8 cellular contexts compared by ENCODE assay signal in genomic region chr5:138542956-138543729, GRCh38. TPM values are rescaled to one million over a fixed set of nuclear protein-coding genes. Genes with fewer than 3 reads are reported as not detected.
A peak's percentile ranks its signal among the peaks of the same experiment; 100 is the strongest.
DNase-seq lines count a peak whose midpoint lies in the region; ATAC-seq and TF ChIP-seq lines count a peak whose summit lies in the region.

Gene ETF1, minus strand, starts transcription at chr5:138543236. Its CDS starts 318 bp downstream, at chr5:138542918.

- ATAC-seq in HG02798 (IDR thresholded peaks at IDR 0.05; ENCODE audit: poor library complexity, unreplicated experiment) (peak; percentile 96), Right ventricle myocardium superior (ENCODE audit: poor library complexity) (peak; percentile 94)

- H3K9ac ChIP-seq in adipocyte (ENCODE audit: low read length) (peak within 1 kb of the TSS; percentile 99), parathyroid adenoma (peak within 1 kb of the TSS; percentile 90)

- H3K36me3 ChIP-seq in adipocyte (ENCODE audit: control insufficient read depth, insufficient read depth, low read length, severe bottlenecking) (peaks cover 19% of the 10 kb centered on the region), parathyroid adenoma (ENCODE audit: control insufficient read depth, insufficient read depth, low read length) (no peaks in the 10 kb centered on the region), tibial nerve (no peaks in the 10 kb centered on the region)

- no peak for TF ChIP-seq CTCF in GM12875 (IDR thresholded peaks at IDR 0.05; ENCODE audit: borderline replicate concordance, insufficient read depth, low read depth, low read length)
- no peak for TF ChIP-seq CTCF in parathyroid adenoma (IDR thresholded peaks at IDR 0.05)
- peak in 2 of 5 experiments; percentile 52 to 56 for TF ChIP-seq CTCF in tibial nerve (IDR thresholded peaks at IDR 0.05)

- no peaks in the 10 kb centered on the region for H3K27me3 ChIP-seq in adipocyte (replicated peaks; ENCODE audit: control insufficient read depth, insufficient read depth, low read length)
- no peaks in the 10 kb centered on the region for H3K27me3 ChIP-seq in parathyroid adenoma (ENCODE audit: control insufficient read depth, insufficient read depth, low read length)
- H3K27me3 ChIP-seq in tibial nerve: no peaks in the 10 kb centered on the region

- H3K79me2 ChIP-seq in parathyroid adenoma: peaks cover 69% of the 10 kb centered on the region

- 0% methylated on average over 26 to 63 of the region's 70 CpGs for WGBS in tibial nerve, 2 donors

- DNase-seq in NCI-H1436 (lab: John Stamatoyannopoulos, UW) (peak; percentile 99), T follicular helper cell (ENCODE audit: low read depth) (peak; percentile 100), adipocyte (ENCODE audit: low read depth) (peak; percentile 100), Right ventricle myocardium superior (peak; percentile 100), tibial nerve (ENCODE audit: low spot score in 2 of 2) (peak; percentile 100)

- peak; percentile 99 for TF ChIP-seq POLR2A in tibial nerve (IDR thresholded peaks at IDR 0.05)

- H3K9me3 ChIP-seq in adipocyte (ENCODE audit: control insufficient read depth, low read length): no peaks in the 10 kb centered on the region
- no peaks in the 10 kb centered on the region for H3K9me3 ChIP-seq in parathyroid adenoma (ENCODE audit: control insufficient read depth, low read length)
- H3K9me3 ChIP-seq in tibial nerve: no peaks in the 10 kb centered on the region

- TF ChIP-seq EP300 in tibial nerve (IDR thresholded peaks at IDR 0.05): peak; percentile 98 to 100

- intact Hi-C loops in Right ventricle myocardium superior (cut with DNase I): no loop called here

- H3K4me1 ChIP-seq in adipocyte (ENCODE audit: control insufficient read depth, insufficient read depth, low read length) (peaks cover 57% of the 10 kb centered on the region), parathyroid adenoma (peaks cover 4% of the 10 kb centered on the region), tibial nerve (peaks cover 0 to 77% (median 38%) of the 10 kb centered on the region in 4 donors)

- peak within 1 kb of the TSS; percentile 93 for H2AFZ ChIP-seq in parathyroid adenoma

- H3K27ac ChIP-seq in parathyroid adenoma (peak within 1 kb of the TSS; percentile 98), tibial nerve (peak within 1 kb of the TSS; percentile 96 to 100 (median 98))

- H3K4me2 ChIP-seq in parathyroid adenoma (ENCODE audit: low read length): peak within 1 kb of the TSS; percentile 94

- peak within 1 kb of the TSS; percentile 93 for H3K4me3 ChIP-seq in GM12875 (ENCODE audit: low read depth, low read length)
- peak within 1 kb of the TSS; percentile 99 for H3K4me3 ChIP-seq in adipocyte (ENCODE audit: low read length)
- H3K4me3 ChIP-seq in parathyroid adenoma (ENCODE audit: low read depth, low read length): peak within 1 kb of the TSS; percentile 97
- H3K4me3 ChIP-seq in tibial nerve: peak within 1 kb of the TSS; percentile 76 to 99 (median 82)

RNA-seq across cellular contexts. Expression of gene ETF1, which starts in this region (rescaled TPM):
- total RNA-seq in Right ventricle myocardium superior (80.9 TPM), tibial nerve (10 to 100 TPM; 48.4 to 80.1 (median 58.6) TPM)

Comparison
In these comparisons a context has a peak if more than half of its experiments do, and no peak if none do; other contexts are left out.
1. Peak in every context shown above with its lines: DNase-seq, ATAC-seq, H3K4me3 ChIP-seq and H3K27ac ChIP-seq.